In the genomic region with DNA sequence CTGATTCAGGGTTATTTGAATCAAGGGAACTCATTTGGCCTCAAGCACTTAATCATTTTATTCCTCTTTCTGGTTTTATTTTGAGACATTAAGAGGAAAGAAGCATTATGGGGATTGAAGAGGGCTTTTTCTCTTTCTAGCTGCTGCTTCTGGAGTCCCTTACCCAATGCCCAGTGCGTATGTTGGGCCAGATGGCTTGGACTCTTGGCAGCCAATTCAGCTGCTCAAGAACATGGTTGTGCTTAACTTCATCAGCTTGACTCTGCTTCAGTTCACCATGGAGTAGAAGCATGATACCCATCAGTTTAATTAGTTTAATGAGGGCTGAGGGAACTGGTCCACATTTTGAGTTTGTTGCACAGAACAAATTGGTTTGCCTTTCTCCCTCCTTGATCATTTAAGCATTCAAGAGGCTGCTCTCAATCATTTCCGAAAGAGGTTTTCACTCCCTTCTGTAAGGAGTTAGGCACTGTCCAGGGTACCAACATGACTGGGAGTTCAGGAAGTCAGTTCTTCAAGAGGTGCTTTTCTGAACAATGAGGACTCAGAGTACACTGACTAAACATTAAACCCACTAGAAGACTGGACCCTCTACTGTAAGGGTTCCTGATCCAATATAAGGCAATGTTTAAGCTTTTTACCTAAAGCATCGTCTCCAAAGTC, we compare ENCODE assay signal across 21 cellular contexts. TPM values are rescaled to one million over a fixed set of nuclear protein-coding genes. Genes with fewer than 3 reads are reported as not detected.
"Had no signal": no experiment of that assay in that cellular context is flagged by ENCODE, and none has a peak within 500 bp of the region (broad histone marks: within the 10 kb centered on the region; RNA-seq: fewer than 3 reads in every experiment).

No MANE protein-coding gene starts in this region.

- ATAC-seq: activated CD8-positive, alpha-beta memory T cell treated with anti-CD3 and anti-CD28 coated beads, Interleukin-2, amount 10 ng/mL, durations not matched to agents 7 days and 5 days; left cardiac atrium; psoas muscle; sciatic nerve; upper lobe of right lung had no signal

- DNase-seq: activated CD4-positive, alpha-beta T cell treated with anti-CD3 and anti-CD28 coated beads, Interleukin-2, amount 50 U/mL, for 48 hours; activated CD8-positive, alpha-beta memory T cell treated with anti-CD3 and anti-CD28 coated beads, Interleukin-2, amount 10 ng/mL, durations not matched to agents 7 days and 5 days; activated naive CD4-positive, alpha-beta T cell treated with anti-CD3 and anti-CD28 coated beads, Interleukin-2, amount 10 ng/mL, durations not matched to agents 7 days and 5 days; activated T-cell treated with anti-CD3 and anti-CD28 coated beads, Interleukin-2, amount 50 U/mL, for 24 hours; colonic mucosa; hypothalamus; left cardiac atrium; psoas muscle; stimulated activated CD4-positive, alpha-beta T cell treated with anti-CD3 and anti-CD28 coated beads, Interleukin-2, amount 100 ng/mL, for 24 hours; upper lobe of right lung had no signal

- H3K4me3 ChIP-seq: ascending aorta, breast epithelium, colonic mucosa, esophagus muscularis mucosa, lung, psoas muscle, thoracic aorta, upper lobe of right lung had no signal

RNA-seq across cellular contexts. Expression of gene PDYN, which starts 14.6 kb away (rescaled TPM):
- total RNA-seq: activated CD8-positive, alpha-beta memory T cell treated with anti-CD3 and anti-CD28 coated beads, Interleukin-2, amount 10 ng/mL, durations not matched to agents 7 days and 5 days; ascending aorta; breast epithelium; colonic mucosa; esophagus muscularis mucosa; fibroblast of villous mesenchyme; glomerular endothelial cell; left cardiac atrium; lung; mesothelial cell of epicardium; osteocyte; psoas muscle; sciatic nerve; T-helper 1 cell treated with Interleukin-12 subunit alpha and Interleukin-12 subunit beta and Interleukin-4 antibody, amounts not matched to agents 30 ng/mL and 1 ng/mL, for 36 hours; thoracic aorta; upper lobe of right lung had no signal
